Comparison of ENCODE assay signal across 25 cellular contexts in the genomic region with DNA sequence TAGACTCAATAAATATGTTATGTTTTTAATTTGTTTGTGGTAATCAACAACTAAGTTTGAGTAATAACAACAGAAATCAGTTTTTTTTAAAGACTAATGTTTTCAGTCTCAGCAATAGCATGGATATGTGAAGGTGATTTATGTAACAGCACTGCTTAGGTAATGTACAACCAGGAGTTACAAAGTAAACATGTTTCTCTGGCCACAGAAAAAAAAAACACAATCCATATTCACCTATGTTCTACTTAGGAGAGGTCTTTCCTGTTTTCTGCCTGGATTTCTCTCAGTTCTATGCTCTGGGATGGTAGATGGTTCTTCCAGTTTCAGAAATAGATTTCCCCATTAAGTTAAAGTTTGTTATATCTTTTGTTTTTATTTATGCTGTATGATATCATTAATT.
"Had no signal": no experiment of that assay in that cellular context is flagged by ENCODE, and none has a peak within 500 bp of the region (broad histone marks: within the 10 kb centered on the region; RNA-seq: fewer than 3 reads in every experiment).

No MANE protein-coding gene starts in this region.

- H3K4me2 ChIP-seq: smooth muscle cell had no signal

- H3K36me3 ChIP-seq: adrenal gland, cardiac muscle cell, left lung, prostate gland, stomach, thyroid gland, upper lobe of right lung, WERI-Rb-1 had no signal

- ATAC-seq: activated CD4-positive, CD25-positive, alpha-beta regulatory T cell treated with anti-CD3 and anti-CD28 coated beads, Interleukin-2, amount 50 U/mL, for 24 hours; left lung; stimulated activated naive B cell treated with anti-CD40 and anti-IgM and Interleukin-4, amounts not matched to agents 10 μg/mL and 1 μg/mL and 100 μg/mL, for 72 hours; upper lobe of right lung had no signal

- DNase-seq: activated CD4-positive, alpha-beta T cell treated with anti-CD3 and anti-CD28 coated beads for 48 hours; activated CD4-positive, alpha-beta T cell treated with anti-CD3 and anti-CD28 coated beads, Interleukin-2, amount 50 U/mL, for 48 hours; activated CD8-positive, alpha-beta memory T cell treated with anti-CD3 and anti-CD28 coated beads for 24 hours; activated effector memory CD4-positive, alpha-beta T cell treated with anti-CD3 and anti-CD28 coated beads, Interleukin-2, amount 50 U/mL, for 16 hours; activated naive CD4-positive, alpha-beta T cell treated with anti-CD3 and anti-CD28 coated beads for 36 hours; activated naive CD8-positive, alpha-beta T cell treated with anti-CD3 and anti-CD28 coated beads for 36 hours; adrenal gland; aorta; cerebellar nuclear complex; dorsolateral prefrontal cortex; effector memory CD4-positive, alpha-beta T cell; hippocampal formation; kidney; left lung; stimulated activated CD4-positive, alpha-beta T cell treated with anti-CD3 and anti-CD28 coated beads, Interleukin-1b, Interleukin-23, amount 100 ng/mL, for 48 hours; stimulated activated naive B cell treated with anti-CD40 and anti-IgM and Interleukin-4, amounts not matched to agents 10 μg/mL and 1 μg/mL and 100 μg/mL, for 72 hours; stomach; thyroid gland; upper lobe of right lung; WERI-Rb-1 had no signal

- H3K9me3 ChIP-seq: prostate gland, stomach, thyroid gland, upper lobe of right lung had no signal

- H3K27ac ChIP-seq: adrenal gland, cardiac muscle cell, coronary artery, dorsolateral prefrontal cortex, left lung, prostate gland, stomach, thyroid gland, upper lobe of right lung, WERI-Rb-1 had no signal

- H3K4me3 ChIP-seq: adrenal gland, cardiac muscle cell, coronary artery, dorsolateral prefrontal cortex, left lung, prostate gland, smooth muscle cell, stomach, thyroid gland, upper lobe of right lung had no signal

- H3K4me1 ChIP-seq: adrenal gland, left lung, prostate gland, stomach, thyroid gland, upper lobe of right lung had no signal

- H3K27me3 ChIP-seq: adrenal gland, cardiac muscle cell, dorsolateral prefrontal cortex, left lung, stomach, thyroid gland, upper lobe of right lung had no signal
